ENCODE assay signal across 1 cellular context in the genomic region with DNA sequence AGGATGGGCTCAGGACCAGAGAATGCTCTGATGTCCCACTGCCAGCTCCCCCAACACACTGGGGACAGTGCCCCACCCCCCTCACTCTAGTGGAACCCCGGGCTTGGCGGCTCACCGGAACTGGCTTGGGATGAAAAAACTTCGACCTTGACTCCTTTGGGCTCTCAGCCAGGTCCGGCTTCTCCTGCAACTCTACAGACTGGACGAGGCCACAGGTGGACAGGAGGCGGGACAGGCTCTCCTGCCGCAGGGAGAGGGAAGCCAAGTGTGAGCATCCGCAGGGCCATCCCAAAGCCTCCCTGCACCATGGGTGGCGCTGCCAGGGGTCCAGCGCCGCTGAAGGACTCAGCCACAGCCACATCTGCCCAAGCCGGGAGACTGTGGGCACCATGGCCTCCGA.
A peak's percentile ranks its signal among the peaks of the same experiment; 100 is the strongest.
TF ChIP-seq lines count a peak whose summit lies in the region.

No MANE protein-coding gene starts in this region.

TF ChIP-seq in HepG2, 621 proteins besides CTCF, POLR2A, EP300 and RAD21 (continued from another document and continues in another):
- TF ChIP-seq ETS1 (CRISPR knock-in tag; IDR thresholded peaks at IDR 0.05) (no peak), ETV5 (CRISPR knock-in tag; IDR thresholded peaks at IDR 0.05; ENCODE audit: borderline replicate concordance) (peak; percentile 78), ZNF792 (CRISPR knock-in tag; IDR thresholded peaks at IDR 0.05) (no peak), SAFB2 (CRISPR knock-in tag; IDR thresholded peaks at IDR 0.05; ENCODE audit: borderline replicate concordance, low read depth) (no peak), HNRNPL (IDR thresholded peaks at IDR 0.05; ENCODE audit: low read depth, low read length) (0 out of 2 replicates have a peak, but pooled peaks have one; percentile 24), PHF21A (CRISPR knock-in tag; IDR thresholded peaks at IDR 0.05) (peak; percentile 37; the same call in 1 of the 2 replicates), ZNF362 (CRISPR knock-in tag; IDR thresholded peaks at IDR 0.05; ENCODE audit: borderline replicate concordance) (peak; percentile 92), THAP8 (CRISPR knock-in tag; IDR thresholded peaks at IDR 0.05; ENCODE audit: borderline replicate concordance) (no peak), ZC3H13 (CRISPR knock-in tag; IDR thresholded peaks at IDR 0.05) (no peak), GFI1 (CRISPR knock-in tag; IDR thresholded peaks at IDR 0.05; ENCODE audit: borderline replicate concordance) (no peak), HDAC1 (CRISPR knock-in tag; IDR thresholded peaks at IDR 0.05) (peak; percentile 50; the same call in 1 of the 2 replicates), GATAD2A (CRISPR knock-in tag; IDR thresholded peaks at IDR 0.05) (peak; percentile 41; the same call in 1 of the 2 replicates), TFAP4 (IDR thresholded peaks at IDR 0.05; ENCODE audit: borderline replicate concordance, low read depth) (no peak), TBX3 (IDR thresholded peaks at IDR 0.05; ENCODE audit: borderline replicate concordance) (no peak), ZKSCAN5 (CRISPR knock-in tag; IDR thresholded peaks at IDR 0.05) (no peak), ZNF772 (CRISPR knock-in tag; IDR thresholded peaks at IDR 0.05) (no peak), SALL1 (CRISPR knock-in tag; IDR thresholded peaks at IDR 0.05) (peak; percentile 48; the same call in 1 of the 2 replicates), MYPOP (CRISPR knock-in tag; IDR thresholded peaks at IDR 0.05) (0 out of 2 replicates have a peak, but pooled peaks have one; percentile 22), FOXM1 (CRISPR knock-in tag; IDR thresholded peaks at IDR 0.05) (no peak), TEAD3 (CRISPR knock-in tag; optimal IDR thresholded peaks at IDR 0.05; ENCODE audit: borderline replicate concordance) (peak; percentile 24), GZF1 (CRISPR knock-in tag; IDR thresholded peaks at IDR 0.05) (no peak), NCOA2 (CRISPR knock-in tag; IDR thresholded peaks at IDR 0.05) (peak; percentile 61), CC2D1A (CRISPR knock-in tag; IDR thresholded peaks at IDR 0.05) (no peak), GTF3A (CRISPR knock-in tag; conservative IDR thresholded peaks at IDR 0.05) (no peak), SNRNP70 (IDR thresholded peaks at IDR 0.05; ENCODE audit: low read depth, low read length) (no peak), ZNF598 (CRISPR knock-in tag; IDR thresholded peaks at IDR 0.05; ENCODE audit: borderline replicate concordance) (no peak), PLRG1 (conservative IDR thresholded peaks at IDR 0.05) (no peak), FOXO1 (CRISPR knock-in tag; IDR thresholded peaks at IDR 0.05) (no peak), ZNF709 (CRISPR knock-in tag; IDR thresholded peaks at IDR 0.05) (no peak), RBFOX2 (IDR thresholded peaks at IDR 0.05; ENCODE audit: low read depth, low read length) (peak; percentile 50; the same call in 1 of the 2 replicates), CBX2 (IDR thresholded peaks at IDR 0.05; ENCODE audit: low read depth, low read length) (no peak), CBX2 (CRISPR knock-in tag; IDR thresholded peaks at IDR 0.05; ENCODE audit: low read depth) (no peak), AKAP8 (CRISPR knock-in tag; IDR thresholded peaks at IDR 0.05) (no peak), TIGD3 (CRISPR knock-in tag; IDR thresholded peaks at IDR 0.05; ENCODE audit: borderline replicate concordance) (no peak), ZBTB38 (CRISPR knock-in tag; IDR thresholded peaks at IDR 0.05) (0 out of 2 replicates have a peak, but pooled peaks have one; percentile 52)
- TF ChIP-seq, protein P1, sequence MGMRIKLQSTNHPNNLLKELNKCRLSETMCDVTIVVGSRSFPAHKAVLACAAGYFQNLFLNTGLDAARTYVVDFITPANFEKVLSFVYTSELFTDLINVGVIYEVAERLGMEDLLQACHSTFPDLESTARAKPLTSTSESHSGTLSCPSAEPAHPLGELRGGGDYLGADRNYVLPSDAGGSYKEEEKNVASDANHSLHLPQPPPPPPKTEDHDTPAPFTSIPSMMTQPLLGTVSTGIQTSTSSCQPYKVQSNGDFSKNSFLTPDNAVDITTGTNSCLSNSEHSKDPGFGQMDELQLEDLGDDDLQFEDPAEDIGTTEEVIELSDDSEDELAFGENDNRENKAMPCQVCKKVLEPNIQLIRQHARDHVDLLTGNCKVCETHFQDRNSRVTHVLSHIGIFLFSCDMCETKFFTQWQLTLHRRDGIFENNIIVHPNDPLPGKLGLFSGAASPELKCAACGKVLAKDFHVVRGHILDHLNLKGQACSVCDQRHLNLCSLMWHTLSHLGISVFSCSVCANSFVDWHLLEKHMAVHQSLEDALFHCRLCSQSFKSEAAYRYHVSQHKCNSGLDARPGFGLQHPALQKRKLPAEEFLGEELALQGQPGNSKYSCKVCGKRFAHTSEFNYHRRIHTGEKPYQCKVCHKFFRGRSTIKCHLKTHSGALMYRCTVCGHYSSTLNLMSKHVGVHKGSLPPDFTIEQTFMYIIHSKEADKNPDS (CRISPR knock-in tag; IDR thresholded peaks at IDR 0.05), result no peak
- TF ChIP-seq, protein P2, sequence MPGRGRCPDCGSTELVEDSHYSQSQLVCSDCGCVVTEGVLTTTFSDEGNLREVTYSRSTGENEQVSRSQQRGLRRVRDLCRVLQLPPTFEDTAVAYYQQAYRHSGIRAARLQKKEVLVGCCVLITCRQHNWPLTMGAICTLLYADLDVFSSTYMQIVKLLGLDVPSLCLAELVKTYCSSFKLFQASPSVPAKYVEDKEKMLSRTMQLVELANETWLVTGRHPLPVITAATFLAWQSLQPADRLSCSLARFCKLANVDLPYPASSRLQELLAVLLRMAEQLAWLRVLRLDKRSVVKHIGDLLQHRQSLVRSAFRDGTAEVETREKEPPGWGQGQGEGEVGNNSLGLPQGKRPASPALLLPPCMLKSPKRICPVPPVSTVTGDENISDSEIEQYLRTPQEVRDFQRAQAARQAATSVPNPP (CRISPR knock-in tag; IDR thresholded peaks at IDR 0.05), result no peak
- TF ChIP-seq, protein P3, sequence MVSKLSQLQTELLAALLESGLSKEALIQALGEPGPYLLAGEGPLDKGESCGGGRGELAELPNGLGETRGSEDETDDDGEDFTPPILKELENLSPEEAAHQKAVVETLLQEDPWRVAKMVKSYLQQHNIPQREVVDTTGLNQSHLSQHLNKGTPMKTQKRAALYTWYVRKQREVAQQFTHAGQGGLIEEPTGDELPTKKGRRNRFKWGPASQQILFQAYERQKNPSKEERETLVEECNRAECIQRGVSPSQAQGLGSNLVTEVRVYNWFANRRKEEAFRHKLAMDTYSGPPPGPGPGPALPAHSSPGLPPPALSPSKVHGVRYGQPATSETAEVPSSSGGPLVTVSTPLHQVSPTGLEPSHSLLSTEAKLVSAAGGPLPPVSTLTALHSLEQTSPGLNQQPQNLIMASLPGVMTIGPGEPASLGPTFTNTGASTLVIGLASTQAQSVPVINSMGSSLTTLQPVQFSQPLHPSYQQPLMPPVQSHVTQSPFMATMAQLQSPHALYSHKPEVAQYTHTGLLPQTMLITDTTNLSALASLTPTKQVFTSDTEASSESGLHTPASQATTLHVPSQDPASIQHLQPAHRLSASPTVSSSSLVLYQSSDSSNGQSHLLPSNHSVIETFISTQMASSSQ (IDR thresholded peaks at IDR 0.05; ENCODE audit: low read depth), result no peak
- TF ChIP-seq, protein P3 (CRISPR knock-in tag; IDR thresholded peaks at IDR 0.05; ENCODE audit: borderline replicate concordance), result peak; percentile 26; the same call in 1 of the 2 replicates
- TF ChIP-seq, protein P4, sequence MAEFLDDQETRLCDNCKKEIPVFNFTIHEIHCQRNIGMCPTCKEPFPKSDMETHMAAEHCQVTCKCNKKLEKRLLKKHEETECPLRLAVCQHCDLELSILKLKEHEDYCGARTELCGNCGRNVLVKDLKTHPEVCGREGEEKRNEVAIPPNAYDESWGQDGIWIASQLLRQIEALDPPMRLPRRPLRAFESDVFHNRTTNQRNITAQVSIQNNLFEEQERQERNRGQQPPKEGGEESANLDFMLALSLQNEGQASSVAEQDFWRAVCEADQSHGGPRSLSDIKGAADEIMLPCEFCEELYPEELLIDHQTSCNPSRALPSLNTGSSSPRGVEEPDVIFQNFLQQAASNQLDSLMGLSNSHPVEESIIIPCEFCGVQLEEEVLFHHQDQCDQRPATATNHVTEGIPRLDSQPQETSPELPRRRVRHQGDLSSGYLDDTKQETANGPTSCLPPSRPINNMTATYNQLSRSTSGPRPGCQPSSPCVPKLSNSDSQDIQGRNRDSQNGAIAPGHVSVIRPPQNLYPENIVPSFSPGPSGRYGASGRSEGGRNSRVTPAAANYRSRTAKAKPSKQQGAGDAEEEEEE (CRISPR knock-in tag; IDR thresholded peaks at IDR 0.05; ENCODE audit: borderline replicate concordance), result no peak
- TF ChIP-seq, protein P5, sequence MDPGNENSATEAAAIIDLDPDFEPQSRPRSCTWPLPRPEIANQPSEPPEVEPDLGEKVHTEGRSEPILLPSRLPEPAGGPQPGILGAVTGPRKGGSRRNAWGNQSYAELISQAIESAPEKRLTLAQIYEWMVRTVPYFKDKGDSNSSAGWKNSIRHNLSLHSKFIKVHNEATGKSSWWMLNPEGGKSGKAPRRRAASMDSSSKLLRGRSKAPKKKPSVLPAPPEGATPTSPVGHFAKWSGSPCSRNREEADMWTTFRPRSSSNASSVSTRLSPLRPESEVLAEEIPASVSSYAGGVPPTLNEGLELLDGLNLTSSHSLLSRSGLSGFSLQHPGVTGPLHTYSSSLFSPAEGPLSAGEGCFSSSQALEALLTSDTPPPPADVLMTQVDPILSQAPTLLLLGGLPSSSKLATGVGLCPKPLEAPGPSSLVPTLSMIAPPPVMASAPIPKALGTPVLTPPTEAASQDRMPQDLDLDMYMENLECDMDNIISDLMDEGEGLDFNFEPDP (CRISPR knock-in tag; conservative IDR thresholded peaks at IDR 0.05), result no peak
- TF ChIP-seq, protein P6, sequence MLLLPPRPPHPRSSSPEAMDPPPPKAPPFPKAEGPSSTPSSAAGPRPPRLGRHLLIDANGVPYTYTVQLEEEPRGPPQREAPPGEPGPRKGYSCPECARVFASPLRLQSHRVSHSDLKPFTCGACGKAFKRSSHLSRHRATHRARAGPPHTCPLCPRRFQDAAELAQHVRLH (CRISPR knock-in tag; IDR thresholded peaks at IDR 0.05; ENCODE audit: borderline replicate concordance, low read depth), result no peak
